ENCODE assay signal across 24 cellular contexts in the genomic region with DNA sequence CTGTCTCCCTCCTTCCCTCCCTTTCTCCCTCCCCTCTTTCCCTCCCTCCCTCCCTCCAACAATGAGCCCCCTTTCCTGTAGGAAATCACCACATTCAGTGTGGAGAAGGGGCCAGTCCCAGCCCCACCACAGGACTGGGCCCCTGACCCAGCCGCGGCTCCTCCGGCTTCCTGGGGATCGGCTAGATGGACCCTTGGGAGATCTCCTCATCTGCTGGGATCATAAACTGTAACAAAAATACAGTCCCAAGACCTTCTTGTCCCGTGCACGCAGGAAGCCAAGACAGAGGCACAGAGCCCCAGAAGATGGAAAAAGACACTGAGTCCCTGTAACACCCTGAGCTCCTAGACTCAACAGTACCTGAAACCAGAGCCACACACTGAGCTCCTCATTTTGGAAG. TPM values are rescaled to one million over a fixed set of nuclear protein-coding genes. Genes with fewer than 3 reads are reported as not detected.
"Had no signal": no experiment of that assay in that cellular context is flagged by ENCODE, and none has a peak within 500 bp of the region (broad histone marks: within the 10 kb centered on the region; RNA-seq: fewer than 3 reads in every experiment).

No MANE protein-coding gene starts in this region.

- H3K4me1 ChIP-seq: heart right ventricle, pancreas, prostate gland, upper lobe of left lung, uterus had no signal

- H3K27me3 Mint-ChIP-seq: stimulated activated naive CD8-positive, alpha-beta T cell treated with anti-CD3 and anti-CD28 coated beads, Interleukin-15, Interleukin-2, amounts not matched to agents 100 ng/mL and 50 ng/mL, for 24 hours had no signal

- H3K27ac ChIP-seq: coronary artery, heart right ventricle, pancreas, prostate gland, spleen, tibial artery, upper lobe of left lung had no signal

- DNase-seq: effector CD4-positive, alpha-beta T cell; foreskin melanocyte; heart right ventricle; islet precursor cell; left ventricle myocardium superior; mesendoderm; naive thymus-derived CD4-positive, alpha-beta T cell; stimulated activated CD4-positive, alpha-beta T cell treated with anti-CD3 and anti-CD28 coated beads, Interleukin-15, amount 100 ng/mL, for 24 hours; stimulated activated CD4-positive, alpha-beta T cell treated with anti-CD3 and anti-CD28 coated beads, Interleukin-4, amount 100 ng/mL, for 24 hours; tibial artery; uterus had no signal

- H3K36me3 Mint-ChIP-seq: naive thymus-derived CD4-positive, alpha-beta T cell; stimulated activated memory B cell treated with anti-CD40 and anti-IgM and Interleukin-4, amounts not matched to agents 10 μg/mL and 1 μg/mL and 100 μg/mL, for 72 hours had no signal

- H3K9me3 ChIP-seq: heart right ventricle, pancreas, prostate gland, tibial artery, upper lobe of left lung, uterus had no signal

- H3K9me3 Mint-ChIP-seq: naive thymus-derived CD4-positive, alpha-beta T cell; stimulated activated memory B cell treated with anti-CD40 and anti-IgM and Interleukin-4, amounts not matched to agents 10 μg/mL and 1 μg/mL and 100 μg/mL, for 72 hours; stimulated activated naive CD8-positive, alpha-beta T cell treated with anti-CD3 and anti-CD28 coated beads, Interleukin-15, Interleukin-2, amounts not matched to agents 100 ng/mL and 50 ng/mL, for 24 hours had no signal

- H3K4me3 ChIP-seq: heart right ventricle, pancreas, prostate gland, upper lobe of left lung had no signal

- H3K27me3 ChIP-seq: pancreas, upper lobe of left lung, uterus had no signal

- H3K4me3 Mint-ChIP-seq: stimulated activated memory B cell treated with anti-CD40 and anti-IgM and Interleukin-4, amounts not matched to agents 10 μg/mL and 1 μg/mL and 100 μg/mL, for 72 hours; stimulated activated naive CD8-positive, alpha-beta T cell treated with anti-CD3 and anti-CD28 coated beads, Interleukin-15, Interleukin-2, amounts not matched to agents 100 ng/mL and 50 ng/mL, for 24 hours had no signal

- ATAC-seq: naive thymus-derived CD4-positive, alpha-beta T cell; pancreas; stimulated activated memory B cell treated with anti-CD40 and anti-IgM and Interleukin-4, amounts not matched to agents 10 μg/mL and 1 μg/mL and 100 μg/mL, for 72 hours had no signal

- H3K27ac Mint-ChIP-seq: naive thymus-derived CD4-positive, alpha-beta T cell; stimulated activated memory B cell treated with anti-CD40 and anti-IgM and Interleukin-4, amounts not matched to agents 10 μg/mL and 1 μg/mL and 100 μg/mL, for 72 hours; stimulated activated naive CD8-positive, alpha-beta T cell treated with anti-CD3 and anti-CD28 coated beads, Interleukin-15, Interleukin-2, amounts not matched to agents 100 ng/mL and 50 ng/mL, for 24 hours had no signal

- H3K36me3 ChIP-seq: heart right ventricle, pancreas, prostate gland, spleen, tibial artery, upper lobe of left lung, uterus had no signal

- H3K4me1 Mint-ChIP-seq: stimulated activated memory B cell treated with anti-CD40 and anti-IgM and Interleukin-4, amounts not matched to agents 10 μg/mL and 1 μg/mL and 100 μg/mL, for 72 hours had no signal

RNA-seq across cellular contexts. Expression of a gene that starts 23.9 kb away (rescaled TPM):
- total RNA-seq: chondrocyte; dermis microvascular lymphatic vessel endothelial cell; glomerular endothelial cell; lung microvascular endothelial cell; mononuclear cell; naive thymus-derived CD4-positive, alpha-beta T cell; renal cortical epithelial cell had no signal
- polyA plus RNA-seq: naive thymus-derived CD4-positive, alpha-beta T cell had no signal
